Comparison of ENCODE assay signal across 8 cellular contexts in the genomic region with DNA sequence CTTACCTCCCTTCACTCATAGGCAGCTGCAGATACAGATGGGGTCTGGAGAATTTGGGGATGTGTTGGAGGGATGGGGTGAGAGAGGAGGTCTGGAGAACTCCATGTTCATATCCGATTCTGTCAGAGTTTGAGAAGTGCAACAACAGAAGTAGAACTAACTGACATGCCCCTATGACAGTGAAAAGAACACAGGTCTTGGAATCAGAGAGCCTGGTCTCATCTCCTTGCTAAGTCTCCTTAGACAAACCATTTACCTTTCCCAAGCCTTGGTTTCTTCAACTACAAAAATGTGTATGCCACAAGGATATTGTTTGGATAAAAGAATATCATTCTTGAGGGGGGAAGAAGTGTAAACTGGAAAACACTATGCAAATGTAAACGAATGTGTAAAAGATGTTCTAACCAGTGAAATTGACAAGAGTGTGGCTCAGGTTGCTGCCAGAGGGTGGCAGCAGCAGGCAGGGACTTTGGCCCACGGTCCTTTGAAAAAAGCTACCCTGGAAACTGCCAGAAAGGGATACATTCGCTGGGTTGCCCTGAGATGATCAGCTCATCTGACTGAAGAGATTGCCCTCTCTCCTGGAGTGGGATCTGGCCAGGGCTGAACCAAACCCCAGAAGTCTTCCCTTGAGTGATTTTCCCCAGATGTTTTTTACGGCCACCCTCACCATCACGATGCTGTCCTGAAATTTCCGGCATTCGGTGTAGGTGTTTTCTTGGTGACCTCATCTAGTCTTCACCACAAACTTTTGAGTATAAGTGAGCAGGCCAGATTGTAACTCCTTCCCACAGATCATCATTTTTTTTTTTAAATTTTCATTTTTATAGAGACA. TPM values are rescaled to one million over a fixed set of nuclear protein-coding genes. Genes with fewer than 3 reads are reported as not detected.
DNase-seq lines count a peak whose midpoint lies in the region; ATAC-seq and TF ChIP-seq lines count a peak whose summit lies in the region.

No MANE protein-coding gene starts in this region.

- no peak overlapping the region for H4K12ac ChIP-seq in trophoblast cell (ENCODE audit: low read depth, low read length)

- peak overlapping the region; percentile 94 for H3K27ac ChIP-seq in CD4-positive, CD25-positive, alpha-beta regulatory T cell (ENCODE audit: insufficient read depth, low read length, poor library complexity, severe bottlenecking)
- H3K27ac ChIP-seq in trophoblast cell (ENCODE audit: low read depth, low read length): no peak overlapping the region

- H3K4me1 ChIP-seq in CD4-positive, CD25-positive, alpha-beta regulatory T cell (ENCODE audit: control insufficient read depth, insufficient read depth, low read length, poor library complexity, severe bottlenecking): peaks cover 27% of the 10 kb centered on the region
- peaks cover 0 to 3% of the 10 kb centered on the region in 2 experiments for H3K4me1 ChIP-seq in trophoblast cell (ENCODE audit: control insufficient read depth in 1 of 2, insufficient read depth in 2 of 2, low read length in 2 of 2)

- no peak overlapping the region for H3K4me2 ChIP-seq in trophoblast cell (ENCODE audit: low read length)

- no peak overlapping the region for H3K14ac ChIP-seq in trophoblast cell (ENCODE audit: low read length)

- H3K36me3 ChIP-seq in CD4-positive, CD25-positive, alpha-beta regulatory T cell (ENCODE audit: control insufficient read depth, insufficient read depth, low read length): no peaks in the 10 kb centered on the region
- no peaks in the 10 kb centered on the region for H3K36me3 ChIP-seq in trophoblast cell (ENCODE audit: control insufficient read depth in 1 of 2, insufficient read depth in 2 of 2, low read length in 2 of 2)

- H3K18ac ChIP-seq in trophoblast cell (ENCODE audit: low read length): no peak overlapping the region

- WGBS in trophoblast cell (ENCODE audit: extremely low coverage, insufficient coverage, insufficient read length): no CpG with 5 or more reads among the region's 8 CpGs

- H2AK5ac ChIP-seq in trophoblast cell (ENCODE audit: low read length): no peak overlapping the region

- no peak overlapping the region for H2BK5ac ChIP-seq in trophoblast cell (ENCODE audit: low read depth, low read length, poor library complexity)

- no peak for TF ChIP-seq EP300 in Ishikawa (IDR thresholded peaks at IDR 0.05; ENCODE audit: borderline replicate concordance)

- ATAC-seq in CD4-positive, CD25-positive, alpha-beta regulatory T cell (ENCODE audit: low read depth in 2 of 2): peak; percentile 71 to 79
- peak; percentile 41 for ATAC-seq in GM19351 (IDR thresholded peaks at IDR 0.05; ENCODE audit: unreplicated experiment)

- H4K8ac ChIP-seq in trophoblast cell (ENCODE audit: low read depth, low read length): no peak overlapping the region

- no peak overlapping the region for H3K23ac ChIP-seq in trophoblast cell (ENCODE audit: low read length)

- no peak overlapping the region for H2BK12ac ChIP-seq in trophoblast cell (ENCODE audit: low read length)

- DNase-seq in CD4-positive, CD25-positive, alpha-beta regulatory T cell: peak; percentile 56 to 91 (median 83)
- DNase-seq in RKO (ENCODE audit: low spot score): peak; percentile 61
- peak; percentile 65 for DNase-seq in activated T-helper 9 cell treated with anti-CD3 and anti-CD28 coated beads, Interleukin-2, amount 50 U/mL, for 16 hours (ENCODE audit: low read depth)
- peak; percentile 34 for DNase-seq in foreskin melanocyte
- DNase-seq in trophoblast cell: peak; percentile 38 to 81
- peak; percentile 65 for DNase-seq in ureter (ENCODE audit: low spot score)

- peaks cover 29 to 47% (median 42%) of the 10 kb centered on the region in 4 donors for H3K4me1 Mint-ChIP-seq in CD4-positive, CD25-positive, alpha-beta regulatory T cell

- no peaks in the 10 kb centered on the region for H3K36me3 Mint-ChIP-seq in CD4-positive, CD25-positive, alpha-beta regulatory T cell

- peak overlapping the region; percentile 32 to 82 (median 70) for H3K4me3 Mint-ChIP-seq in CD4-positive, CD25-positive, alpha-beta regulatory T cell

- H2BK120ac ChIP-seq in trophoblast cell (ENCODE audit: insufficient read depth, low read length, poor library complexity): no peak overlapping the region

- H3K9me3 Mint-ChIP-seq in CD4-positive, CD25-positive, alpha-beta regulatory T cell: peaks cover 0 to 3% (median 0%) of the 10 kb centered on the region in 7 donors

- peak overlapping the region; percentile 97 to 99 (median 98) for H3K27ac Mint-ChIP-seq in CD4-positive, CD25-positive, alpha-beta regulatory T cell

- no peak overlapping the region for H3K9ac ChIP-seq in trophoblast cell (ENCODE audit: low read length)

- H3K4me3 ChIP-seq in CD4-positive, CD25-positive, alpha-beta regulatory T cell (ENCODE audit: low read depth, low read length): peak overlapping the region; percentile 71
- H3K4me3 ChIP-seq in trophoblast cell (ENCODE audit: low read depth, low read length): no peak overlapping the region

- H4K91ac ChIP-seq in trophoblast cell (ENCODE audit: low read depth, low read length): no peak overlapping the region

- no peak overlapping the region for H2AFZ ChIP-seq in trophoblast cell (ENCODE audit: insufficient read depth, low read length, poor library complexity)

- no peaks in the 10 kb centered on the region for H3K9me3 ChIP-seq in CD4-positive, CD25-positive, alpha-beta regulatory T cell (ENCODE audit: control insufficient read depth in 2 of 2, low read length in 2 of 2)
- peaks cover 12% of the 10 kb centered on the region for H3K9me3 ChIP-seq in trophoblast cell (ENCODE audit: insufficient read depth, low read depth, low read length)

- TF ChIP-seq RAD21 in Ishikawa (IDR thresholded peaks at IDR 0.05; ENCODE audit: low read depth): peak; percentile 92

- H3K27me3 Mint-ChIP-seq in CD4-positive, CD25-positive, alpha-beta regulatory T cell: no peaks in the 10 kb centered on the region

- no peaks in the 10 kb centered on the region for H3K79me1 ChIP-seq in trophoblast cell (ENCODE audit: low read length)

- H3K27me3 ChIP-seq in CD4-positive, CD25-positive, alpha-beta regulatory T cell (ENCODE audit: control insufficient read depth, insufficient read depth, low read length): no peaks in the 10 kb centered on the region
- H3K27me3 ChIP-seq in trophoblast cell (ENCODE audit: insufficient read depth, low read length): no peaks in the 10 kb centered on the region

- H3K79me2 ChIP-seq in trophoblast cell (ENCODE audit: control insufficient read depth, insufficient read depth, low read length, poor library complexity): no peaks in the 10 kb centered on the region

- no peak overlapping the region for H3K4ac ChIP-seq in trophoblast cell (ENCODE audit: low read depth, low read length)

TF ChIP-seq in Ishikawa, 13 proteins besides CTCF, POLR2A, EP300 and RAD21:
- TF ChIP-seq FOXM1 (IDR thresholded peaks at IDR 0.05; ENCODE audit: borderline replicate concordance, low read depth) (no peak), TAF1 (IDR thresholded peaks at IDR 0.05; ENCODE audit: low read depth) (no peak), TCF12 (IDR thresholded peaks at IDR 0.05; ENCODE audit: low read depth) (no peak), TEAD4 (IDR thresholded peaks at IDR 0.05) (no peak), EGR1 (IDR thresholded peaks at IDR 0.05) (no peak), USF1 (IDR thresholded peaks at IDR 0.05) (no peak), ZBTB7A (IDR thresholded peaks at IDR 0.05; ENCODE audit: low read depth) (no peak), CEBPB (IDR thresholded peaks at IDR 0.05) (no peak), NFIC (IDR thresholded peaks at IDR 0.05) (no peak), YY1 (IDR thresholded peaks at IDR 0.05; ENCODE audit: low read depth) (no peak), CREB1 (IDR thresholded peaks at IDR 0.05; ENCODE audit: low read depth) (no peak)
- TF ChIP-seq, protein P1, sequence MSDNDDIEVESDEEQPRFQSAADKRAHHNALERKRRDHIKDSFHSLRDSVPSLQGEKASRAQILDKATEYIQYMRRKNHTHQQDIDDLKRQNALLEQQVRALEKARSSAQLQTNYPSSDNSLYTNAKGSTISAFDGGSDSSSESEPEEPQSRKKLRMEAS (IDR thresholded peaks at IDR 0.05): no peak
- TF ChIP-seq, protein P2, sequence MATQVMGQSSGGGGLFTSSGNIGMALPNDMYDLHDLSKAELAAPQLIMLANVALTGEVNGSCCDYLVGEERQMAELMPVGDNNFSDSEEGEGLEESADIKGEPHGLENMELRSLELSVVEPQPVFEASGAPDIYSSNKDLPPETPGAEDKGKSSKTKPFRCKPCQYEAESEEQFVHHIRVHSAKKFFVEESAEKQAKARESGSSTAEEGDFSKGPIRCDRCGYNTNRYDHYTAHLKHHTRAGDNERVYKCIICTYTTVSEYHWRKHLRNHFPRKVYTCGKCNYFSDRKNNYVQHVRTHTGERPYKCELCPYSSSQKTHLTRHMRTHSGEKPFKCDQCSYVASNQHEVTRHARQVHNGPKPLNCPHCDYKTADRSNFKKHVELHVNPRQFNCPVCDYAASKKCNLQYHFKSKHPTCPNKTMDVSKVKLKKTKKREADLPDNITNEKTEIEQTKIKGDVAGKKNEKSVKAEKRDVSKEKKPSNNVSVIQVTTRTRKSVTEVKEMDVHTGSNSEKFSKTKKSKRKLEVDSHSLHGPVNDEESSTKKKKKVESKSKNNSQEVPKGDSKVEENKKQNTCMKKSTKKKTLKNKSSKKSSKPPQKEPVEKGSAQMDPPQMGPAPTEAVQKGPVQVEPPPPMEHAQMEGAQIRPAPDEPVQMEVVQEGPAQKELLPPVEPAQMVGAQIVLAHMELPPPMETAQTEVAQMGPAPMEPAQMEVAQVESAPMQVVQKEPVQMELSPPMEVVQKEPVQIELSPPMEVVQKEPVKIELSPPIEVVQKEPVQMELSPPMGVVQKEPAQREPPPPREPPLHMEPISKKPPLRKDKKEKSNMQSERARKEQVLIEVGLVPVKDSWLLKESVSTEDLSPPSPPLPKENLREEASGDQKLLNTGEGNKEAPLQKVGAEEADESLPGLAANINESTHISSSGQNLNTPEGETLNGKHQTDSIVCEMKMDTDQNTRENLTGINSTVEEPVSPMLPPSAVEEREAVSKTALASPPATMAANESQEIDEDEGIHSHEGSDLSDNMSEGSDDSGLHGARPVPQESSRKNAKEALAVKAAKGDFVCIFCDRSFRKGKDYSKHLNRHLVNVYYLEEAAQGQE (IDR thresholded peaks at IDR 0.05; ENCODE audit: low read depth): no peak
TF ChIP-seq in Ishikawa: peak in this region for 0.

RNA-seq across cellular contexts. Expression of gene CD2, which starts 17.0 kb away (rescaled TPM):
- 192 TPM for total RNA-seq in CD4-positive, CD25-positive, alpha-beta regulatory T cell
- polyA plus RNA-seq in CD4-positive, CD25-positive, alpha-beta regulatory T cell: 100 to 1,000 TPM; 341 to 457 (median 393) TPM
- polyA plus RNA-seq in trophoblast cell (2013): not detected in 2 replicates
- total RNA-seq in ureter: 7.1 TPM

Comparison
In these comparisons a context has a peak if more than half of its experiments do, and no peak if none do; other contexts are left out.
1. RNA of gene CD2, which starts 17.0 kb away (total RNA-seq): 192 TPM in CD4-positive, CD25-positive, alpha-beta regulatory T cell (single experiment); 7.1 TPM in ureter (single experiment); every median in the first group is over 10 times any median in the second.
2. Peak in every context shown above with its lines, with median percentiles within 50 percentile points of each other: DNase-seq.